ENCODE assay signal across 8 cellular contexts in genomic region chr18:59837586-59837985, GRCh38.
DNase-seq lines count a peak whose midpoint lies in the region; ATAC-seq and TF ChIP-seq lines count a peak whose summit lies in the region.

No MANE protein-coding gene starts in this region.

- H3K27ac ChIP-seq in CD4-positive, CD25-positive, alpha-beta regulatory T cell (ENCODE audit: insufficient read depth, low read length, poor library complexity, severe bottlenecking), result no peak overlapping the region
- no peak overlapping the region for H3K27ac ChIP-seq in dorsolateral prefrontal cortex

- H3K27me3 ChIP-seq in CD4-positive, CD25-positive, alpha-beta regulatory T cell (ENCODE audit: control insufficient read depth, insufficient read depth, low read length), result peaks cover 3% of the 10 kb centered on the region
- H3K27me3 ChIP-seq in dorsolateral prefrontal cortex, result peaks cover 0 to 10% (median 0%) of the 10 kb centered on the region in 45 donors

- intact Hi-C loops in dorsolateral prefrontal cortex (cut with DNase I), result loop anchor here in 1 of 2 donors (10.0 kb wide), 1 partner anchor 707 kb away; no protein-coding TSS in a partner anchor

- no peak overlapping the region for H3K4me3 Mint-ChIP-seq in CD4-positive, CD25-positive, alpha-beta regulatory T cell
- H3K4me3 Mint-ChIP-seq in memory B cell, result no peak overlapping the region
- no peak overlapping the region for H3K4me3 Mint-ChIP-seq in stimulated activated naive B cell treated with anti-CD40 and anti-IgM and Interleukin-4, amounts not matched to agents 10 μg/mL and 1 μg/mL and 100 μg/mL, for 72 hours

- H3K36me3 ChIP-seq in CD4-positive, CD25-positive, alpha-beta regulatory T cell (ENCODE audit: control insufficient read depth, insufficient read depth, low read length), result no peaks in the 10 kb centered on the region

- peak; percentile 65 to 93 (median 79) for TF ChIP-seq CTCF in dorsolateral prefrontal cortex (IDR thresholded peaks at IDR 0.05 in 54 of 56, conservative IDR thresholded peaks at IDR 0.05 in 2 of 56; ENCODE audit: low read depth in 1 of 56, partially characterized antibody in 56 of 56)

- ATAC-seq in CD4-positive, CD25-positive, alpha-beta regulatory T cell (ENCODE audit: low read depth in 2 of 2), result peak; percentile 64 to 72
- peak; percentile 52 for ATAC-seq in GM19035 (IDR thresholded peaks at IDR 0.05; ENCODE audit: unreplicated experiment)
- peak; percentile 55 for ATAC-seq in HG03280 (IDR thresholded peaks at IDR 0.05; ENCODE audit: unreplicated experiment)
- peak; percentile 38 to 64 for ATAC-seq in activated CD4-positive, CD25-positive, alpha-beta regulatory T cell treated with anti-CD3 and anti-CD28 coated beads, Interleukin-2, amount 50 U/mL, for 24 hours
- ATAC-seq in memory B cell (ENCODE audit: low read depth), result peak; percentile 69
- ATAC-seq in stimulated activated naive B cell treated with anti-CD40 and anti-IgM and Interleukin-4, amounts not matched to agents 10 μg/mL and 1 μg/mL and 100 μg/mL, for 72 hours (replicated peaks), result peak; percentile 72 to 79

- peaks cover 13% of the 10 kb centered on the region for H3K27me3 Mint-ChIP-seq in CD4-positive, CD25-positive, alpha-beta regulatory T cell
- H3K27me3 Mint-ChIP-seq in memory B cell, result peaks cover 4% of the 10 kb centered on the region
- H3K27me3 Mint-ChIP-seq in stimulated activated naive B cell treated with anti-CD40 and anti-IgM and Interleukin-4, amounts not matched to agents 10 μg/mL and 1 μg/mL and 100 μg/mL, for 72 hours, result no peaks in the 10 kb centered on the region

- H3K9me3 Mint-ChIP-seq in CD4-positive, CD25-positive, alpha-beta regulatory T cell, result no peaks in the 10 kb centered on the region
- no peaks in the 10 kb centered on the region for H3K9me3 Mint-ChIP-seq in memory B cell
- no peaks in the 10 kb centered on the region for H3K9me3 Mint-ChIP-seq in stimulated activated naive B cell treated with anti-CD40 and anti-IgM and Interleukin-4, amounts not matched to agents 10 μg/mL and 1 μg/mL and 100 μg/mL, for 72 hours

- H3K4me1 Mint-ChIP-seq in CD4-positive, CD25-positive, alpha-beta regulatory T cell, result peaks cover 0 to 4% (median 2%) of the 10 kb centered on the region in 4 donors
- H3K4me1 Mint-ChIP-seq in memory B cell, result peaks cover 11% of the 10 kb centered on the region
- peaks cover 13 to 19% of the 10 kb centered on the region in 2 donors for H3K4me1 Mint-ChIP-seq in stimulated activated naive B cell treated with anti-CD40 and anti-IgM and Interleukin-4, amounts not matched to agents 10 μg/mL and 1 μg/mL and 100 μg/mL, for 72 hours

- DNase-seq in CD4-positive, CD25-positive, alpha-beta regulatory T cell, result peak; percentile 36 to 78 (median 60)
- DNase-seq in NCI-H2227 (lab: John Stamatoyannopoulos, UW; ENCODE audit: unreplicated experiment), result peak; percentile 67
- DNase-seq in dorsolateral prefrontal cortex, result peak in 1 of 10 donors; percentile 14
- DNase-seq in memory B cell (ENCODE audit: low spot score in 2 of 2), result peak; percentile 47 to 74
- peak; percentile 58 for DNase-seq in stimulated activated naive B cell treated with anti-CD40 and anti-IgM and Interleukin-4, amounts not matched to agents 10 μg/mL and 1 μg/mL and 100 μg/mL, for 72 hours

- H3K27ac Mint-ChIP-seq in CD4-positive, CD25-positive, alpha-beta regulatory T cell, result peak overlapping the region in 1 of 3 donors; percentile 49
- no peak overlapping the region for H3K27ac Mint-ChIP-seq in memory B cell
- H3K27ac Mint-ChIP-seq in stimulated activated naive B cell treated with anti-CD40 and anti-IgM and Interleukin-4, amounts not matched to agents 10 μg/mL and 1 μg/mL and 100 μg/mL, for 72 hours, result no peak overlapping the region

- no peaks in the 10 kb centered on the region for H3K36me3 Mint-ChIP-seq in CD4-positive, CD25-positive, alpha-beta regulatory T cell
- no peaks in the 10 kb centered on the region for H3K36me3 Mint-ChIP-seq in memory B cell
- H3K36me3 Mint-ChIP-seq in stimulated activated naive B cell treated with anti-CD40 and anti-IgM and Interleukin-4, amounts not matched to agents 10 μg/mL and 1 μg/mL and 100 μg/mL, for 72 hours, result no peaks in the 10 kb centered on the region

- H3K4me3 ChIP-seq in CD4-positive, CD25-positive, alpha-beta regulatory T cell (ENCODE audit: low read depth, low read length), result no peak overlapping the region
- H3K4me3 ChIP-seq in dorsolateral prefrontal cortex, result no peak overlapping the region

- no peaks in the 10 kb centered on the region for H3K4me1 ChIP-seq in CD4-positive, CD25-positive, alpha-beta regulatory T cell (ENCODE audit: control insufficient read depth, insufficient read depth, low read length, poor library complexity, severe bottlenecking)

- no peaks in the 10 kb centered on the region for H3K9me3 ChIP-seq in CD4-positive, CD25-positive, alpha-beta regulatory T cell (ENCODE audit: control insufficient read depth in 2 of 2, low read length in 2 of 2)
